Comparison of ENCODE assay signal across 14 cellular contexts in genomic region chr3:87225659-87226058, GRCh38. TPM values are rescaled to one million over a fixed set of nuclear protein-coding genes. Genes with fewer than 3 reads are reported as not detected.
A peak's percentile ranks its signal among the peaks of the same experiment; 100 is the strongest.
DNase-seq lines count a peak whose midpoint lies in the region; ATAC-seq, FAIRE-seq and TF ChIP-seq lines count a peak whose summit lies in the region.
"Had no signal": no experiment of that assay in that cellular context is flagged by ENCODE, and none has a peak within 500 bp of the region (broad histone marks: within the 10 kb centered on the region; RNA-seq: fewer than 3 reads in every experiment).

No MANE protein-coding gene starts in this region.

- H3K27ac Mint-ChIP-seq in GM23338 = no peak overlapping the region
- H3K27ac Mint-ChIP-seq in activated T-helper 1 cell treated with anti-CD3 and anti-CD28 coated beads, Interleukin-12 subunit alpha, Interleukin-12 subunit beta, Interleukin-2, Interleukin-4 antibody, amounts not matched to agents 30 ng/mL and 10 ng/mL and 1 ng/mL, durations not matched to agents 14 hours and 24 hours and 36 hours = peak overlapping the region; percentile 20

- DNase-seq in Ammon's horn (ENCODE audit: low spot score) = peak; percentile 50
- DNase-seq in GM23338 (ENCODE audit: low spot score) = no peak
- no peak for DNase-seq in activated T-helper 1 cell treated with anti-CD3 and anti-CD28 coated beads, Interleukin-12 subunit alpha, Interleukin-12 subunit beta, Interleukin-2, Interleukin-4 antibody, amounts not matched to agents 30 ng/mL and 10 ng/mL and 1 ng/mL, durations not matched to agents 14 hours and 24 hours and 36 hours (ENCODE audit: low spot score)
- peak; percentile 70 for DNase-seq in medulla oblongata (ENCODE audit: extremely low spot score)
- DNase-seq in activated CD4-positive, CD25-positive, alpha-beta regulatory T cell treated with anti-CD3 and anti-CD28 coated beads, Interleukin-2, amount 50 U/mL, for 72 hours = no peak
- DNase-seq in EL = no peak
- DNase-seq in GM12891 (ENCODE audit: insufficient read length, low spot score) = no peak
- DNase-seq: activated naive CD4-positive, alpha-beta T cell treated with Interleukin-2 at 50 U/mL for 16 hours; left cardiac atrium; NCI-H510A; stimulated activated naive CD8-positive, alpha-beta T cell treated with anti-CD3 and anti-CD28 coated beads, Interleukin-15, amount 100 ng/mL, for 72 hours had no signal

- no peaks in the 10 kb centered on the region for H3K36me3 Mint-ChIP-seq in GM23338 (ENCODE audit: low read depth)
- H3K36me3 Mint-ChIP-seq in activated T-helper 1 cell treated with anti-CD3 and anti-CD28 coated beads, Interleukin-12 subunit alpha, Interleukin-12 subunit beta, Interleukin-2, Interleukin-4 antibody, amounts not matched to agents 30 ng/mL and 10 ng/mL and 1 ng/mL, durations not matched to agents 14 hours and 24 hours and 36 hours (ENCODE audit: low read depth) = no peaks in the 10 kb centered on the region

- no peak for ATAC-seq in GM23338
- ATAC-seq in HG02884 (IDR thresholded peaks at IDR 0.05; ENCODE audit: unreplicated experiment) = no peak
- ATAC-seq: stimulated activated naive CD8-positive, alpha-beta T cell treated with anti-CD3 and anti-CD28 coated beads, Interleukin-15, amount 100 ng/mL, for 72 hours had no signal

- peaks cover 7% of the 10 kb centered on the region for H3K27me3 Mint-ChIP-seq in GM23338 (ENCODE audit: insufficient read depth, low read depth, poor library complexity)
- peaks cover 23% of the 10 kb centered on the region for H3K27me3 Mint-ChIP-seq in activated T-helper 1 cell treated with anti-CD3 and anti-CD28 coated beads, Interleukin-12 subunit alpha, Interleukin-12 subunit beta, Interleukin-2, Interleukin-4 antibody, amounts not matched to agents 30 ng/mL and 10 ng/mL and 1 ng/mL, durations not matched to agents 14 hours and 24 hours and 36 hours (ENCODE audit: insufficient read depth)

- peaks cover 18% of the 10 kb centered on the region for H3K4me1 Mint-ChIP-seq in GM23338
- peaks cover 24% of the 10 kb centered on the region for H3K4me1 Mint-ChIP-seq in activated T-helper 1 cell treated with anti-CD3 and anti-CD28 coated beads, Interleukin-12 subunit alpha, Interleukin-12 subunit beta, Interleukin-2, Interleukin-4 antibody, amounts not matched to agents 30 ng/mL and 10 ng/mL and 1 ng/mL, durations not matched to agents 14 hours and 24 hours and 36 hours (ENCODE audit: low read depth)

- no peak for TF ChIP-seq CTCF in GM23338 (conservative IDR thresholded peaks at IDR 0.05; ENCODE audit: low read depth in 2 of 2)

- no peaks in the 10 kb centered on the region for H3F3A ChIP-seq in GM23338 (replicated peaks; ENCODE audit: low read depth)

- H3K27ac ChIP-seq in GM23338 (ENCODE audit: low read depth) = no peak overlapping the region

- H3K4me3 ChIP-seq in GM23338 = no peak overlapping the region

- H3K9me2 ChIP-seq in GM23338 (ENCODE audit: insufficient read depth) = no peaks in the 10 kb centered on the region

- no peaks in the 10 kb centered on the region for H3K36me3 ChIP-seq in GM23338 (ENCODE audit: insufficient read depth)

- intact Hi-C loops in activated T-helper 1 cell treated with anti-CD3 and anti-CD28 coated beads, Interleukin-12 subunit alpha, Interleukin-12 subunit beta, Interleukin-2, Interleukin-4 antibody, amounts not matched to agents 30 ng/mL and 10 ng/mL and 1 ng/mL, durations not matched to agents 14 hours and 24 hours and 36 hours (cut with micrococcal nuclease) = loop anchor here (2.0 to 5.0 kb wide), 3 partner anchors 138 to 922 kb away; partner anchors contain the start of genes C3orf38, CGGBP1 and ZNF654

- peak overlapping the region; percentile 60 for H3K4me3 Mint-ChIP-seq in GM23338
- peak overlapping the region; percentile 78 for H3K4me3 Mint-ChIP-seq in activated T-helper 1 cell treated with anti-CD3 and anti-CD28 coated beads, Interleukin-12 subunit alpha, Interleukin-12 subunit beta, Interleukin-2, Interleukin-4 antibody, amounts not matched to agents 30 ng/mL and 10 ng/mL and 1 ng/mL, durations not matched to agents 14 hours and 24 hours and 36 hours

- 0 out of 2 replicates have a peak overlapping the region, but pooled peaks have one; percentile 78 for H3K4me2 ChIP-seq in GM23338

- H3K79me2 ChIP-seq in GM23338 (replicated peaks; ENCODE audit: insufficient read depth) = peaks cover 32% of the 10 kb centered on the region

- no peak for FAIRE-seq in GM12891 (lab: Jason Lieb, UNC)
- FAIRE-seq: endothelial cell of umbilical vein had no signal

- H4K20me1 ChIP-seq in GM23338 (replicated peaks; ENCODE audit: insufficient read depth) = 0 out of 2 replicates have a peak, but pooled peaks cover 5% of the 10 kb centered on the region

- H3K27me3 ChIP-seq in GM23338 (ENCODE audit: insufficient read depth) = no peaks in the 10 kb centered on the region

- TF ChIP-seq POLR2A in GM12891 (IDR thresholded peaks at IDR 0.05; ENCODE audit: low read depth, low read length) = no peak

- peaks cover 16% of the 10 kb centered on the region for H3K4me1 ChIP-seq in GM23338 (ENCODE audit: insufficient read depth)

- no peaks in the 10 kb centered on the region for H3K9me3 Mint-ChIP-seq in GM23338
- peaks cover 4% of the 10 kb centered on the region for H3K9me3 Mint-ChIP-seq in activated T-helper 1 cell treated with anti-CD3 and anti-CD28 coated beads, Interleukin-12 subunit alpha, Interleukin-12 subunit beta, Interleukin-2, Interleukin-4 antibody, amounts not matched to agents 30 ng/mL and 10 ng/mL and 1 ng/mL, durations not matched to agents 14 hours and 24 hours and 36 hours

- no peak overlapping the region for H2AFZ ChIP-seq in GM23338

TF ChIP-seq in GM23338, 12 proteins besides CTCF, POLR2A, EP300 and RAD21 (continues in another document):
- TF ChIP-seq JUNB (IDR thresholded peaks at IDR 0.05; ENCODE audit: unreplicated experiment) (no peak), ZNF114 (CRISPR knock-in tag; IDR thresholded peaks at IDR 0.05) (no peak), EZH2 (IDR thresholded peaks at IDR 0.05; ENCODE audit: low read depth, unreplicated experiment) (no peak), CREB1 (CRISPR knock-in tag; IDR thresholded peaks at IDR 0.05; ENCODE audit: low read depth) (no peak), POLR2AphosphoS5 (IDR thresholded peaks at IDR 0.05; ENCODE audit: low read depth) (no peak), EZH2phosphoT487 (IDR thresholded peaks at IDR 0.05; ENCODE audit: unreplicated experiment) (no peak), STAT1 (IDR thresholded peaks at IDR 0.05; ENCODE audit: unreplicated experiment) (no peak)
- TF ChIP-seq, protein P1, sequence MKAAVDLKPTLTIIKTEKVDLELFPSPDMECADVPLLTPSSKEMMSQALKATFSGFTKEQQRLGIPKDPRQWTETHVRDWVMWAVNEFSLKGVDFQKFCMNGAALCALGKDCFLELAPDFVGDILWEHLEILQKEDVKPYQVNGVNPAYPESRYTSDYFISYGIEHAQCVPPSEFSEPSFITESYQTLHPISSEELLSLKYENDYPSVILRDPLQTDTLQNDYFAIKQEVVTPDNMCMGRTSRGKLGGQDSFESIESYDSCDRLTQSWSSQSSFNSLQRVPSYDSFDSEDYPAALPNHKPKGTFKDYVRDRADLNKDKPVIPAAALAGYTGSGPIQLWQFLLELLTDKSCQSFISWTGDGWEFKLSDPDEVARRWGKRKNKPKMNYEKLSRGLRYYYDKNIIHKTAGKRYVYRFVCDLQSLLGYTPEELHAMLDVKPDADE (IDR thresholded peaks at IDR 0.05) = no peak

TF ChIP-seq in GM12891, 5 proteins besides CTCF, POLR2A, EP300 and RAD21:
- no peak for TF ChIP-seq TAF1 (IDR thresholded peaks at IDR 0.05; ENCODE audit: low read depth, low read length)
- TF ChIP-seq POLR2AphosphoS5 (IDR thresholded peaks at IDR 0.05; ENCODE audit: low read depth, low read length) = no peak
- TF ChIP-seq PAX5 (IDR thresholded peaks at IDR 0.05; ENCODE audit: insufficient read depth, low read length, severe bottlenecking) = no peak
- no peak for TF ChIP-seq POU2F2 (IDR thresholded peaks at IDR 0.05; ENCODE audit: low read depth, low read length)
- no peak for TF ChIP-seq SPI1 (IDR thresholded peaks at IDR 0.05; ENCODE audit: low read depth, low read length)
TF ChIP-seq in GM12891: peak in this region for 0.

RNA-seq across cellular contexts. Expression of gene CHMP2B, which starts 1.4 kb away (rescaled TPM):
- 45.1 and 53.7 TPM in 2 replicates for total RNA-seq in GM23338 (2014; rRNA removed; shearing (Covaris generic))
- 112 and 130 TPM in 2 replicates for polyA plus RNA-seq in GM23338 (2016; fragmentation: Nextera tagmentation; extraction: Ambion mirVana)
- 28.2 and 29.6 TPM in 2 replicates for total RNA-seq in activated T-helper 1 cell treated with anti-CD3 and anti-CD28 coated beads, Interleukin-12 subunit alpha, Interleukin-12 subunit beta, Interleukin-2, Interleukin-4 antibody, amounts not matched to agents 30 ng/mL and 10 ng/mL and 1 ng/mL, durations not matched to agents 14 hours and 24 hours and 36 hours
- polyA plus RNA-seq in GM12891 (2012; ENCODE audit: low read depth, missing spikeins) = 12.3 TPM

RNA-seq across cellular contexts. Expression of gene POU1F1, which starts 50.7 kb away (rescaled TPM):
- total RNA-seq in GM23338 (2014; rRNA removed; shearing (Covaris generic)) = not detected in 2 replicates
- polyA plus RNA-seq in GM23338 (2016; fragmentation: Nextera tagmentation; extraction: Ambion mirVana) = not detected in 2 replicates
- total RNA-seq in activated T-helper 1 cell treated with anti-CD3 and anti-CD28 coated beads, Interleukin-12 subunit alpha, Interleukin-12 subunit beta, Interleukin-2, Interleukin-4 antibody, amounts not matched to agents 30 ng/mL and 10 ng/mL and 1 ng/mL, durations not matched to agents 14 hours and 24 hours and 36 hours = not detected in 2 replicates
- polyA plus RNA-seq in GM12891 (2012; ENCODE audit: low read depth, missing spikeins) = not detected
- total RNA-seq: endothelial cell of umbilical vein, left cardiac atrium, skeletal muscle tissue had no signal
- polyA plus RNA-seq: endothelial cell of umbilical vein had no signal

Comparison
In these comparisons a context has a peak if more than half of its experiments do, and no peak if none do; other contexts are left out.
1. DNase-seq: peak in Ammon's horn (single experiment) and medulla oblongata (single experiment); none in GM23338 (single experiment), activated T-helper 1 cell treated with anti-CD3 and anti-CD28 coated beads, Interleukin-12 subunit alpha, Interleukin-12 subunit beta, Interleukin-2, Interleukin-4 antibody, amounts not matched to agents 30 ng/mL and 10 ng/mL and 1 ng/mL, durations not matched to agents 14 hours and 24 hours and 36 hours (single experiment), activated CD4-positive, CD25-positive, alpha-beta regulatory T cell treated with anti-CD3 and anti-CD28 coated beads, Interleukin-2, amount 50 U/mL, for 72 hours (single experiment), EL (single experiment) and GM12891 (single experiment).